In the genomic region with DNA sequence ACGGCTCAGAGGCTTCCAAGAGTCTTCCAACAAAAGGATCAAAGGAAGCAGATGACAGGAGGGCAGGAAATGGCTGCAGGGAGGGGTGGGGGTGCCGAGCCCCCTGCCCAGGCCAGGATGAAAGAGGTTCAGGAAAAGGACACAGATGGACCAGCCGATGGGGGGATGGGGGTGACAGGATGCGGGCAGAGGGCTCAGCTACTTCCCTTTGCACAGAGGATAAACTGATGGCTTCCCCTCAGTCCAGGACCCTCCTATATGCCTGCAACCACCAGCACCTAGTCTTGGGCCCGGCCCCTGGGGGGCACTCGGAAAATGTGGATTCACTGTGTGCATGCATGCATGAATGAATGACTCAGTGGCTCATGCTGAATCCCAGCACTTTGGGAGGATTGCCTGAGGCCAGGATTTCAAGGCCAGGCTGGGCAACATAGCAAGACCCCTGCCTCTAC, we compare ENCODE assay signal across 1 cellular context.
TF ChIP-seq lines count a peak whose summit lies in the region.

No MANE protein-coding gene starts in this region.

TF ChIP-seq in IMR-90, 13 proteins besides CTCF, POLR2A, EP300 and RAD21:
- no peak for TF ChIP-seq SMC3 (IDR thresholded peaks at IDR 0.05; ENCODE audit: low read depth, low read length)
- no peak for TF ChIP-seq MAZ (IDR thresholded peaks at IDR 0.05; ENCODE audit: borderline replicate concordance, low read depth, low read length)
- no peak for TF ChIP-seq CEBPB (IDR thresholded peaks at IDR 0.05; ENCODE audit: low read depth, low read length)
- no peak for TF ChIP-seq RCOR1 (IDR thresholded peaks at IDR 0.05; ENCODE audit: insufficient replicate concordance, low read length)
- no peak for TF ChIP-seq MXI1 (IDR thresholded peaks at IDR 0.05; ENCODE audit: borderline replicate concordance, low read depth, low read length)
- no peak for TF ChIP-seq MAFK (IDR thresholded peaks at IDR 0.05; ENCODE audit: low read depth, low read length)
- TF ChIP-seq, protein P1, sequence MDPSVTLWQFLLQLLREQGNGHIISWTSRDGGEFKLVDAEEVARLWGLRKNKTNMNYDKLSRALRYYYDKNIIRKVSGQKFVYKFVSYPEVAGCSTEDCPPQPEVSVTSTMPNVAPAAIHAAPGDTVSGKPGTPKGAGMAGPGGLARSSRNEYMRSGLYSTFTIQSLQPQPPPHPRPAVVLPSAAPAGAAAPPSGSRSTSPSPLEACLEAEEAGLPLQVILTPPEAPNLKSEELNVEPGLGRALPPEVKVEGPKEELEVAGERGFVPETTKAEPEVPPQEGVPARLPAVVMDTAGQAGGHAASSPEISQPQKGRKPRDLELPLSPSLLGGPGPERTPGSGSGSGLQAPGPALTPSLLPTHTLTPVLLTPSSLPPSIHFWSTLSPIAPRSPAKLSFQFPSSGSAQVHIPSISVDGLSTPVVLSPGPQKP (IDR thresholded peaks at IDR 0.05; ENCODE audit: borderline replicate concordance, low read depth, low read length): no peak
- TF ChIP-seq CHD1 (IDR thresholded peaks at IDR 0.05; ENCODE audit: low read depth, low read length): no peak
